Comparison of ENCODE assay signal across 8 cellular contexts in genomic region chr6:2634151-2634964, GRCh38.
DNase-seq lines count a peak whose midpoint lies in the region; ATAC-seq and TF ChIP-seq lines count a peak whose summit lies in the region.

No MANE protein-coding gene starts in this region.

- H3K4me1 ChIP-seq in SJSA1 (replicated peaks) (peaks cover 52% of the 10 kb centered on the region), neutrophil (ENCODE audit: control insufficient read depth in 1 of 2, insufficient read depth in 1 of 2, low read depth in 1 of 2, low read length in 1 of 2) (peaks cover 15 to 21% of the 10 kb centered on the region in 2 experiments)

- peak; percentile 80 for DNase-seq in COLO668 (lab: John Stamatoyannopoulos, UW; ENCODE audit: unreplicated experiment)
- DNase-seq in LoVo (ENCODE audit: low spot score): peak; percentile 88
- DNase-seq in SJSA1 (ENCODE audit: low read depth in 1 of 2, low spot score in 2 of 2): peak; percentile 88 to 93
- peak; percentile 83 for DNase-seq in activated naive CD4-positive, alpha-beta T cell treated with Interleukin-2 at 50 U/mL for 16 hours
- peak; percentile 83 for DNase-seq in germinal center (ENCODE audit: low spot score)
- peak; percentile 69 for DNase-seq in stromal cell of bone marrow (ENCODE audit: low read depth)

- H3K36me3 ChIP-seq in SJSA1 (no peaks in the 10 kb centered on the region), neutrophil (peaks cover 6% of the 10 kb centered on the region)

- peak overlapping the region; percentile 81 for H3K27ac ChIP-seq in SJSA1
- peak overlapping the region; percentile 52 for H3K27ac ChIP-seq in neutrophil

- H3K4me3 ChIP-seq in SJSA1: peak overlapping the region; percentile 31
- H3K4me3 ChIP-seq in neutrophil (ENCODE audit: low read depth in 1 of 2, low read length in 1 of 2): peak overlapping the region; percentile 75 to 76

- no peaks in the 10 kb centered on the region for H3K27me3 ChIP-seq in SJSA1 (replicated peaks)
- H3K27me3 ChIP-seq in neutrophil: no peaks in the 10 kb centered on the region

- H3K9me3 ChIP-seq in SJSA1 (replicated peaks) (no peaks in the 10 kb centered on the region), neutrophil (no peaks in the 10 kb centered on the region)

- TF ChIP-seq CTCF in neutrophil (IDR thresholded peaks at IDR 0.05): peak; percentile 91

- ATAC-seq in GM21529 (IDR thresholded peaks at IDR 0.05; ENCODE audit: unreplicated experiment): peak; percentile 87

Comparison
In these comparisons a context has a peak if more than half of its experiments do, and no peak if none do; other contexts are left out.
1. Peak in every context shown above with its lines: DNase-seq, ATAC-seq, H3K4me3 ChIP-seq and H3K27ac ChIP-seq.